ENCODE assay signal across 1 cellular context in the genomic region with DNA sequence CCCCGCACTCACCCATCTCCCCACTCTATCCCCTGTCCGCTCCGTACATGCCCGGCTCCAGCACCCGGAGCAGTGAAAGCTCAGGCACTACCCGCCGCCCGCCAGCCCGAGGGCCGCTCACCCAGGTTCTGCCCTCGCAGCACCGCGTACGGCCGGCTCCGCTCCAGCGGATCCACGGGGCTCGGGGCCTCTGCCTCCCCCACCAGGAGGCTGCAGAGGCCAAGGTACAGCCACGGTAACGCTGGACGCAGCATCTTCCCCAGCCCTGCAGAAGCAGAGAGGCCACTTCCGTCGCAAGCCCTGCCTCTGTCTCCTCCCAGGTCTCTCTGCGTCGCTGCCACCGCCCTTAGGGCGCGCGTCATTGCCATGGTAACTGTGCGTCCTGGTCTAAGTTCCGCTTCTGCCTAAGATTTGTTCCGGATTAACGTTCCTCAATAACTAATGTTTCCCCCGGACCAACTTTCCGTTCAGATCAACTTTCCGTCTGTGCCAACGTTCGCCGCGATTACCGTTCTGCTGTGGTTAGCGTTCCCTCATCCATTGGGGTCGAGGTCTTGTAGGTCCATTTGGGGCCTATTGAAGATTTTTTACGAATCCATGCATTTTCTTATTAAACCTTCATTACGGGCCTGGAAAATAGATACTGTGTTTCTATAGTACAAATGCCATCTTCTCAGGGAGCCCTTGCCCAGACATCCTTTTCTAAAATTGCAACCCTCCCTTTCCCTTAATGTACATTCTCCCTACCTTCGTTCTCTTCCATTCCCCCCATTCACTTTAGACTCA.
TF ChIP-seq lines count a peak whose summit lies in the region.

A gene with protein sequence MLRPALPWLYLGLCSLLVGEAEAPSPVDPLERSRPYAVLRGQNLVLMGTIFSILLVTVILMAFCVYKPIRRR (minus strand): TSS at position 281 of the 786 bp plus-strand sequence. CDS start 27 bp downstream, at position 254.

TF ChIP-seq in K562, 482 proteins besides CTCF, POLR2A, EP300 and RAD21 (continued from another document and continues in another):
- TF ChIP-seq, protein P1, sequence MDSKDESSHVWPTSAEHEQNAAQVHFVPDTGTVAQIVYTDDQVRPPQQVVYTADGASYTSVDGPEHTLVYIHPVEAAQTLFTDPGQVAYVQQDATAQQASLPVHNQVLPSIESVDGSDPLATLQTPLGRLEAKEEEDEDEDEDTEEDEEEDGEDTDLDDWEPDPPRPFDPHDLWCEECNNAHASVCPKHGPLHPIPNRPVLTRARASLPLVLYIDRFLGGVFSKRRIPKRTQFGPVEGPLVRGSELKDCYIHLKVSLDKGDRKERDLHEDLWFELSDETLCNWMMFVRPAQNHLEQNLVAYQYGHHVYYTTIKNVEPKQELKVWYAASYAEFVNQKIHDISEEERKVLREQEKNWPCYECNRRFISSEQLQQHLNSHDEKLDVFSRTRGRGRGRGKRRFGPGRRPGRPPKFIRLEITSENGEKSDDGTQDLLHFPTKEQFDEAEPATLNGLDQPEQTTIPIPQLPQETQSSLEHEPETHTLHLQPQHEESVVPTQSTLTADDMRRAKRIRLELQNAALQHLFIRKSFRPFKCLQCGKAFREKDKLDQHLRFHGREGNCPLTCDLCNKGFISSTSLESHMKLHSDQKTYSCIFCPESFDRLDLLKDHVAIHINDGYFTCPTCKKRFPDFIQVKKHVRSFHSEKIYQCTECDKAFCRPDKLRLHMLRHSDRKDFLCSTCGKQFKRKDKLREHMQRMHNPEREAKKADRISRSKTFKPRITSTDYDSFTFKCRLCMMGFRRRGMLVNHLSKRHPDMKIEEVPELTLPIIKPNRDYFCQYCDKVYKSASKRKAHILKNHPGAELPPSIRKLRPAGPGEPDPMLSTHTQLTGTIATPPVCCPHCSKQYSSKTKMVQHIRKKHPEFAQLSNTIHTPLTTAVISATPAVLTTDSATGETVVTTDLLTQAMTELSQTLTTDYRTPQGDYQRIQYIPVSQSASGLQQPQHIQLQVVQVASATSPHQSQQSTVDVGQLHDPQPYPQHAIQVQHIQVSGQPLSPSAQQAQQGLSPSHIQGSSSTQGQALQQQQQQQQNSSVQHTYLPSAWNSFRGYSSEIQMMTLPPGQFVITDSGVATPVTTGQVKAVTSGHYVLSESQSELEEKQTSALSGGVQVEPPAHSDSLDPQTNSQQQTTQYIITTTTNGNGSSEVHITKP (IDR thresholded peaks at IDR 0.05; ENCODE audit: partially characterized antibody): peak; percentile 58
- no peak for TF ChIP-seq RFX7 (CRISPR knock-in tag; IDR thresholded peaks at IDR 0.05)
- TF ChIP-seq, protein P2, sequence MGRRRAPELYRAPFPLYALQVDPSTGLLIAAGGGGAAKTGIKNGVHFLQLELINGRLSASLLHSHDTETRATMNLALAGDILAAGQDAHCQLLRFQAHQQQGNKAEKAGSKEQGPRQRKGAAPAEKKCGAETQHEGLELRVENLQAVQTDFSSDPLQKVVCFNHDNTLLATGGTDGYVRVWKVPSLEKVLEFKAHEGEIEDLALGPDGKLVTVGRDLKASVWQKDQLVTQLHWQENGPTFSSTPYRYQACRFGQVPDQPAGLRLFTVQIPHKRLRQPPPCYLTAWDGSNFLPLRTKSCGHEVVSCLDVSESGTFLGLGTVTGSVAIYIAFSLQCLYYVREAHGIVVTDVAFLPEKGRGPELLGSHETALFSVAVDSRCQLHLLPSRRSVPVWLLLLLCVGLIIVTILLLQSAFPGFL (CRISPR knock-in tag; IDR thresholded peaks at IDR 0.05): no peak
- no peak for TF ChIP-seq NUFIP1 (IDR thresholded peaks at IDR 0.05; ENCODE audit: partially characterized antibody)
- TF ChIP-seq, protein P3, sequence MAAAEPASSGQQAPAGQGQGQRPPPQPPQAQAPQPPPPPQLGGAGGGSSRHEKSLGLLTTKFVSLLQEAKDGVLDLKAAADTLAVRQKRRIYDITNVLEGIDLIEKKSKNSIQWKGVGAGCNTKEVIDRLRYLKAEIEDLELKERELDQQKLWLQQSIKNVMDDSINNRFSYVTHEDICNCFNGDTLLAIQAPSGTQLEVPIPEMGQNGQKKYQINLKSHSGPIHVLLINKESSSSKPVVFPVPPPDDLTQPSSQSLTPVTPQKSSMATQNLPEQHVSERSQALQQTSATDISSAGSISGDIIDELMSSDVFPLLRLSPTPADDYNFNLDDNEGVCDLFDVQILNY (CRISPR knock-in tag; IDR thresholded peaks at IDR 0.05): 0 out of 2 replicates have a peak, but pooled peaks have one; percentile 47
- TF ChIP-seq ZNF184 (CRISPR knock-in tag; IDR thresholded peaks at IDR 0.05): no peak
- no peak for TF ChIP-seq ZNF561 (CRISPR knock-in tag; conservative IDR thresholded peaks at IDR 0.05)
- TF ChIP-seq, protein P4, sequence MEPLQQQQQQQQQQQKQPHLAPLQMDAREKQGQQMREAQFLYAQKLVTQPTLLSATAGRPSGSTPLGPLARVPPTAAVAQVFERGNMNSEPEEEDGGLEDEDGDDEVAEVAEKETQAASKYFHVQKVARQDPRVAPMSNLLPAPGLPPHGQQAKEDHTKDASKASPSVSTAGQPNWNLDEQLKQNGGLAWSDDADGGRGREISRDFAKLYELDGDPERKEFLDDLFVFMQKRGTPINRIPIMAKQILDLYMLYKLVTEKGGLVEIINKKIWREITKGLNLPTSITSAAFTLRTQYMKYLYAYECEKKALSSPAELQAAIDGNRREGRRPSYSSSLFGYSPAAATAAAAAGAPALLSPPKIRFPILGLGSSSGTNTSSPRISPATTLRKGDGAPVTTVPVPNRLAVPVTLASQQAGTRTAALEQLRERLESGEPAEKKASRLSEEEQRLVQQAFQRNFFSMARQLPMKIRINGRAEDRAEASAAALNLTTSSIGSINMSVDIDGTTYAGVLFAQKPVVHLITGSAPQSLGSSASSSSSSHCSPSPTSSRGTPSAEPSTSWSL (CRISPR knock-in tag; IDR thresholded peaks at IDR 0.05; ENCODE audit: borderline replicate concordance): no peak
- TF ChIP-seq, protein P5, sequence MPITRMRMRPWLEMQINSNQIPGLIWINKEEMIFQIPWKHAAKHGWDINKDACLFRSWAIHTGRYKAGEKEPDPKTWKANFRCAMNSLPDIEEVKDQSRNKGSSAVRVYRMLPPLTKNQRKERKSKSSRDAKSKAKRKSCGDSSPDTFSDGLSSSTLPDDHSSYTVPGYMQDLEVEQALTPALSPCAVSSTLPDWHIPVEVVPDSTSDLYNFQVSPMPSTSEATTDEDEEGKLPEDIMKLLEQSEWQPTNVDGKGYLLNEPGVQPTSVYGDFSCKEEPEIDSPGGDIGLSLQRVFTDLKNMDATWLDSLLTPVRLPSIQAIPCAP (CRISPR knock-in tag; IDR thresholded peaks at IDR 0.05; ENCODE audit: borderline replicate concordance): no peak
- no peak for TF ChIP-seq HOXB6 (CRISPR knock-in tag; IDR thresholded peaks at IDR 0.05; ENCODE audit: borderline replicate concordance)
- no peak for TF ChIP-seq PURB (CRISPR knock-in tag; IDR thresholded peaks at IDR 0.05; ENCODE audit: low read depth)
- TF ChIP-seq BRCA1 (IDR thresholded peaks at IDR 0.05): no peak
- no peak for TF ChIP-seq BRCA1 (CRISPR knock-in tag; IDR thresholded peaks at IDR 0.05)
- TF ChIP-seq SLC30A9 (CRISPR knock-in tag; IDR thresholded peaks at IDR 0.05): no peak
- TF ChIP-seq, protein P6, sequence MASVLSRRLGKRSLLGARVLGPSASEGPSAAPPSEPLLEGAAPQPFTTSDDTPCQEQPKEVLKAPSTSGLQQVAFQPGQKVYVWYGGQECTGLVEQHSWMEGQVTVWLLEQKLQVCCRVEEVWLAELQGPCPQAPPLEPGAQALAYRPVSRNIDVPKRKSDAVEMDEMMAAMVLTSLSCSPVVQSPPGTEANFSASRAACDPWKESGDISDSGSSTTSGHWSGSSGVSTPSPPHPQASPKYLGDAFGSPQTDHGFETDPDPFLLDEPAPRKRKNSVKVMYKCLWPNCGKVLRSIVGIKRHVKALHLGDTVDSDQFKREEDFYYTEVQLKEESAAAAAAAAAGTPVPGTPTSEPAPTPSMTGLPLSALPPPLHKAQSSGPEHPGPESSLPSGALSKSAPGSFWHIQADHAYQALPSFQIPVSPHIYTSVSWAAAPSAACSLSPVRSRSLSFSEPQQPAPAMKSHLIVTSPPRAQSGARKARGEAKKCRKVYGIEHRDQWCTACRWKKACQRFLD (CRISPR knock-in tag; IDR thresholded peaks at IDR 0.05): peak; percentile 70
- TF ChIP-seq ZBTB17 (CRISPR knock-in tag; IDR thresholded peaks at IDR 0.05): 0 out of 2 replicates have a peak, but pooled peaks have one; percentile 54
- TF ChIP-seq, protein P7, sequence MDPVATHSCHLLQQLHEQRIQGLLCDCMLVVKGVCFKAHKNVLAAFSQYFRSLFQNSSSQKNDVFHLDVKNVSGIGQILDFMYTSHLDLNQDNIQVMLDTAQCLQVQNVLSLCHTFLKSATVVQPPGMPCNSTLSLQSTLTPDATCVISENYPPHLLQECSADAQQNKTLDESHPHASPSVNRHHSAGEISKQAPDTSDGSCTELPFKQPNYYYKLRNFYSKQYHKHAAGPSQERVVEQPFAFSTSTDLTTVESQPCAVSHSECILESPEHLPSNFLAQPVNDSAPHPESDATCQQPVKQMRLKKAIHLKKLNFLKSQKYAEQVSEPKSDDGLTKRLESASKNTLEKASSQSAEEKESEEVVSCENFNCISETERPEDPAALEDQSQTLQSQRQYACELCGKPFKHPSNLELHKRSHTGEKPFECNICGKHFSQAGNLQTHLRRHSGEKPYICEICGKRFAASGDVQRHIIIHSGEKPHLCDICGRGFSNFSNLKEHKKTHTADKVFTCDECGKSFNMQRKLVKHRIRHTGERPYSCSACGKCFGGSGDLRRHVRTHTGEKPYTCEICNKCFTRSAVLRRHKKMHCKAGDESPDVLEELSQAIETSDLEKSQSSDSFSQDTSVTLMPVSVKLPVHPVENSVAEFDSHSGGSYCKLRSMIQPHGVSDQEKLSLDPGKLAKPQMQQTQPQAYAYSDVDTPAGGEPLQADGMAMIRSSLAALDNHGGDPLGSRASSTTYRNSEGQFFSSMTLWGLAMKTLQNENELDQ (CRISPR knock-in tag; IDR thresholded peaks at IDR 0.05; ENCODE audit: borderline replicate concordance): no peak
- no peak for TF ChIP-seq SMARCB1 (IDR thresholded peaks at IDR 0.05; ENCODE audit: insufficient read length, low read depth)
- TF ChIP-seq HDAC2 (IDR thresholded peaks at IDR 0.05): peak; percentile 88
- TF ChIP-seq ZNF778 (CRISPR knock-in tag; IDR thresholded peaks at IDR 0.05): no peak
- TF ChIP-seq, protein P8, sequence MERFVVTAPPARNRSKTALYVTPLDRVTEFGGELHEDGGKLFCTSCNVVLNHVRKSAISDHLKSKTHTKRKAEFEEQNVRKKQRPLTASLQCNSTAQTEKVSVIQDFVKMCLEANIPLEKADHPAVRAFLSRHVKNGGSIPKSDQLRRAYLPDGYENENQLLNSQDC (CRISPR knock-in tag; IDR thresholded peaks at IDR 0.05): no peak
- no peak for TF ChIP-seq DDX20 (tag; IDR thresholded peaks at IDR 0.05; ENCODE audit: low read depth)
- TF ChIP-seq GATAD2A (IDR thresholded peaks at IDR 0.05): peak; percentile 66; the same call in 1 of the 2 replicates
- TF ChIP-seq FOXA1 (IDR thresholded peaks at IDR 0.05; ENCODE audit: borderline replicate concordance): no peak
- peak; percentile 98 for TF ChIP-seq NR2C1 (IDR thresholded peaks at IDR 0.05)
- peak; percentile 100 for TF ChIP-seq NR2C1 (tag; IDR thresholded peaks at IDR 0.05)
- no peak; the same call in 1 of the 2 replicates for TF ChIP-seq PHTF2 (CRISPR knock-in tag; IDR thresholded peaks at IDR 0.05)
- peak; percentile 62; the same call in 1 of the 2 replicates for TF ChIP-seq LEF1 (IDR thresholded peaks at IDR 0.05)
- no peak for TF ChIP-seq ILK (tag; IDR thresholded peaks at IDR 0.05; ENCODE audit: borderline replicate concordance, low read depth)
- no peak for TF ChIP-seq ZNF77 (CRISPR knock-in tag; IDR thresholded peaks at IDR 0.05)
- no peak for TF ChIP-seq ZNF324 (CRISPR knock-in tag; IDR thresholded peaks at IDR 0.05)
- no peak for TF ChIP-seq RBM17 (IDR thresholded peaks at IDR 0.05; ENCODE audit: borderline replicate concordance, low read depth, low read length)
- TF ChIP-seq FOSL1 (tag; conservative IDR thresholded peaks at IDR 0.05): peak; percentile 58; the same call in 1 of the 2 replicates
- TF ChIP-seq, protein P9, sequence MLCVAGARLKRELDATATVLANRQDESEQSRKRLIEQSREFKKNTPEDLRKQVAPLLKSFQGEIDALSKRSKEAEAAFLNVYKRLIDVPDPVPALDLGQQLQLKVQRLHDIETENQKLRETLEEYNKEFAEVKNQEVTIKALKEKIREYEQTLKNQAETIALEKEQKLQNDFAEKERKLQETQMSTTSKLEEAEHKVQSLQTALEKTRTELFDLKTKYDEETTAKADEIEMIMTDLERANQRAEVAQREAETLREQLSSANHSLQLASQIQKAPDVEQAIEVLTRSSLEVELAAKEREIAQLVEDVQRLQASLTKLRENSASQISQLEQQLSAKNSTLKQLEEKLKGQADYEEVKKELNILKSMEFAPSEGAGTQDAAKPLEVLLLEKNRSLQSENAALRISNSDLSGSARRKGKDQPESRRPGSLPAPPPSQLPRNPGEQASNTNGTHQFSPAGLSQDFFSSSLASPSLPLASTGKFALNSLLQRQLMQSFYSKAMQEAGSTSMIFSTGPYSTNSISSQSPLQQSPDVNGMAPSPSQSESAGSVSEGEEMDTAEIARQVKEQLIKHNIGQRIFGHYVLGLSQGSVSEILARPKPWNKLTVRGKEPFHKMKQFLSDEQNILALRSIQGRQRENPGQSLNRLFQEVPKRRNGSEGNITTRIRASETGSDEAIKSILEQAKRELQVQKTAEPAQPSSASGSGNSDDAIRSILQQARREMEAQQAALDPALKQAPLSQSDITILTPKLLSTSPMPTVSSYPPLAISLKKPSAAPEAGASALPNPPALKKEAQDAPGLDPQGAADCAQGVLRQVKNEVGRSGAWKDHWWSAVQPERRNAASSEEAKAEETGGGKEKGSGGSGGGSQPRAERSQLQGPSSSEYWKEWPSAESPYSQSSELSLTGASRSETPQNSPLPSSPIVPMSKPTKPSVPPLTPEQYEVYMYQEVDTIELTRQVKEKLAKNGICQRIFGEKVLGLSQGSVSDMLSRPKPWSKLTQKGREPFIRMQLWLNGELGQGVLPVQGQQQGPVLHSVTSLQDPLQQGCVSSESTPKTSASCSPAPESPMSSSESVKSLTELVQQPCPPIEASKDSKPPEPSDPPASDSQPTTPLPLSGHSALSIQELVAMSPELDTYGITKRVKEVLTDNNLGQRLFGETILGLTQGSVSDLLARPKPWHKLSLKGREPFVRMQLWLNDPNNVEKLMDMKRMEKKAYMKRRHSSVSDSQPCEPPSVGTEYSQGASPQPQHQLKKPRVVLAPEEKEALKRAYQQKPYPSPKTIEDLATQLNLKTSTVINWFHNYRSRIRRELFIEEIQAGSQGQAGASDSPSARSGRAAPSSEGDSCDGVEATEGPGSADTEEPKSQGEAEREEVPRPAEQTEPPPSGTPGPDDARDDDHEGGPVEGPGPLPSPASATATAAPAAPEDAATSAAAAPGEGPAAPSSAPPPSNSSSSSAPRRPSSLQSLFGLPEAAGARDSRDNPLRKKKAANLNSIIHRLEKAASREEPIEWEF (CRISPR knock-in tag; IDR thresholded peaks at IDR 0.05): 0 out of 2 replicates have a peak, but pooled peaks have one; percentile 2
- TF ChIP-seq SAFB2 (IDR thresholded peaks at IDR 0.05; ENCODE audit: borderline replicate concordance, low read depth, low read length, severe bottlenecking): no peak
- TF ChIP-seq HNRNPUL1 (IDR thresholded peaks at IDR 0.05; ENCODE audit: low read length): no peak
- no peak for TF ChIP-seq NCOA6 (IDR thresholded peaks at IDR 0.05)
- TF ChIP-seq RFX1 (IDR thresholded peaks at IDR 0.05): peak; percentile 99
- TF ChIP-seq, protein P10, sequence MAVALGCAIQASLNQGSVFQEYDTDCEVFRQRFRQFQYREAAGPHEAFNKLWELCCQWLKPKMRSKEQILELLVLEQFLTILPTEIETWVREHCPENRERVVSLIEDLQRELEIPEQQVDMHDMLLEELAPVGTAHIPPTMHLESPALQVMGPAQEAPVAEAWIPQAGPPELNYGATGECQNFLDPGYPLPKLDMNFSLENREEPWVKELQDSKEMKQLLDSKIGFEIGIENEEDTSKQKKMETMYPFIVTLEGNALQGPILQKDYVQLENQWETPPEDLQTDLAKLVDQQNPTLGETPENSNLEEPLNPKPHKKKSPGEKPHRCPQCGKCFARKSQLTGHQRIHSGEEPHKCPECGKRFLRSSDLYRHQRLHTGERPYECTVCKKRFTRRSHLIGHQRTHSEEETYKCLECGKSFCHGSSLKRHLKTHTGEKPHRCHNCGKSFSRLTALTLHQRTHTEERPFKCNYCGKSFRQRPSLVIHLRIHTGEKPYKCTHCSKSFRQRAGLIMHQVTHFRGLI (CRISPR knock-in tag; IDR thresholded peaks at IDR 0.05): no peak
